In genomic region chr2:74226648-74227213, GRCh38 we compare ENCODE assay signal across 21 cellular contexts. TPM values are rescaled to one million over a fixed set of nuclear protein-coding genes. Genes with fewer than 3 reads are reported as not detected.
A peak's percentile ranks its signal among the peaks of the same experiment; 100 is the strongest.
DNase-seq lines count a peak whose midpoint lies in the region; ATAC-seq and TF ChIP-seq lines count a peak whose summit lies in the region.
"Had no signal": no experiment of that assay in that cellular context is flagged by ENCODE, and none has a peak within 500 bp of the region (broad histone marks: within the 10 kb centered on the region; RNA-seq: fewer than 3 reads in every experiment).

No MANE protein-coding gene starts in this region.

- BruUV-seq in MCF 10A (replicated peaks; lab: Mats Ljungman, UMichigan) = no TSS peak

- TF ChIP-seq CTCF in MCF 10A (IDR thresholded peaks at IDR 0.05; ENCODE audit: unreplicated experiment) (no peak), right atrium auricular region (IDR thresholded peaks at IDR 0.05) (no peak), GM13976 (IDR thresholded peaks at IDR 0.05; ENCODE audit: borderline replicate concordance, control extremely low read depth, extremely low read depth, insufficient read depth, missing control alignments) (no peak)

- intact Hi-C loops in MCF 10A (cut with micrococcal nuclease) = no loop called here

- peak overlapping the region; percentile 3 to 18 for H3K4me3 ChIP-seq in right atrium auricular region
- H3K4me3 ChIP-seq: ovary, uterus had no signal

- H3K4me1 Mint-ChIP-seq in MCF 10A (ENCODE audit: insufficient read depth, unreplicated experiment) = peaks cover 17% of the 10 kb centered on the region

- DNase-seq in LHCN-M2 (ENCODE audit: low read depth) (peak; percentile 17), MCF 10A (ENCODE audit: unreplicated experiment) (peak; percentile 59), right atrium auricular region (ENCODE audit: low spot score) (no peak), germinal center (ENCODE audit: low spot score) (no peak), GM13976 (ENCODE audit: low spot score) (no peak)
- DNase-seq in stimulated activated CD8-positive, alpha-beta memory T cell treated with anti-CD3 and anti-CD28 coated beads, Interleukin-4, amount 100 ng/mL, for 48 hours = peak; percentile 38
- DNase-seq: activated CD4-positive, alpha-beta T cell treated with anti-CD3 and anti-CD28 coated beads, Interleukin-2, amount 10 ng/mL, durations not matched to agents 7 days and 5 days; activated T-cell treated with anti-CD3 and anti-CD28 coated beads, Interleukin-2, amount 50 U/mL, for 48 hours; amniotic stem cell; EL; IMR-90; mesendoderm; NCI-H1105 treated with DMSO at 0.1 percent for 48 hours; NCI-H526 treated with DMSO at 0.1 percent for 48 hours; ovary; RPMI8226; uterus had no signal

- peaks cover 6% of the 10 kb centered on the region for H3K36me3 Mint-ChIP-seq in MCF 10A (ENCODE audit: insufficient read depth, unreplicated experiment)

- in situ Hi-C loops in GM13976 (cut with MboI; ENCODE audit: low sequenced_read_pairs, unreplicated experiment) = no loop called here

- H3K4me1 ChIP-seq in right atrium auricular region = peaks cover 0 to 9% of the 10 kb centered on the region in 2 donors
- H3K4me1 ChIP-seq: uterus had no signal

- no peaks in the 10 kb centered on the region for H3K36me3 ChIP-seq in right atrium auricular region
- H3K36me3 ChIP-seq: ovary, uterus had no signal

- POLR2A ChIA-PET in MCF 10A (lab: Yijun Ruan, JAX) = interaction anchor here (0.6 to 2.3 kb wide), 6 partner anchors 10 to 108 kb away, joined by 3 to 10 read pairs (median 3); partner anchors contain the start of gene MTHFD2

- ATAC-seq in HG03521 (IDR thresholded peaks at IDR 0.05; ENCODE audit: unreplicated experiment) = no peak

- peak overlapping the region; percentile 60 for H3K4me3 Mint-ChIP-seq in MCF 10A (ENCODE audit: unreplicated experiment)
- H3K4me3 Mint-ChIP-seq: activated CD4-positive, alpha-beta T cell treated with anti-CD3 and anti-CD28 coated beads, Interleukin-2, amount 10 ng/mL, durations not matched to agents 7 days and 5 days; dendritic cell treated with granulocyte-macrophage colony-stimulating factor and Interleukin-4, amounts not matched to agents 40 ng/mL and 50 ng/mL, for 4 days; T-helper 2 cell treated with Interferon-gamma antibody and Interleukin-4, amounts not matched to agents 5 μg/mL and 100 μg/mL, for 36 hours had no signal

- no peaks in the 10 kb centered on the region for H3K9me3 Mint-ChIP-seq in MCF 10A (ENCODE audit: unreplicated experiment)
- H3K9me3 Mint-ChIP-seq: activated CD4-positive, alpha-beta T cell treated with anti-CD3 and anti-CD28 coated beads, Interleukin-2, amount 10 ng/mL, durations not matched to agents 7 days and 5 days; dendritic cell treated with granulocyte-macrophage colony-stimulating factor and Interleukin-4, amounts not matched to agents 40 ng/mL and 50 ng/mL, for 4 days; T-helper 2 cell treated with Interferon-gamma antibody and Interleukin-4, amounts not matched to agents 5 μg/mL and 100 μg/mL, for 36 hours had no signal

- peak overlapping the region; percentile 24 to 67 for H3K27ac ChIP-seq in right atrium auricular region
- H3K27ac ChIP-seq: C4-2B, ovary, uterus had no signal

- no peaks in the 10 kb centered on the region for H3K27me3 ChIP-seq in right atrium auricular region
- H3K27me3 ChIP-seq: ovary, uterus had no signal

- no peaks in the 10 kb centered on the region for H3K9me3 ChIP-seq in right atrium auricular region
- H3K9me3 ChIP-seq: ovary, uterus had no signal

- H3K27ac Mint-ChIP-seq in MCF 10A (ENCODE audit: low read depth, unreplicated experiment) = peak overlapping the region; percentile 84
- H3K27ac Mint-ChIP-seq: activated CD4-positive, alpha-beta T cell treated with anti-CD3 and anti-CD28 coated beads, Interleukin-2, amount 10 ng/mL, durations not matched to agents 7 days and 5 days; dendritic cell treated with granulocyte-macrophage colony-stimulating factor and Interleukin-4, amounts not matched to agents 40 ng/mL and 50 ng/mL, for 4 days; T-helper 2 cell treated with Interferon-gamma antibody and Interleukin-4, amounts not matched to agents 5 μg/mL and 100 μg/mL, for 36 hours had no signal

- no peaks in the 10 kb centered on the region for H3K27me3 Mint-ChIP-seq in MCF 10A (ENCODE audit: insufficient read depth, unreplicated experiment)
- H3K27me3 Mint-ChIP-seq: activated CD4-positive, alpha-beta T cell treated with anti-CD3 and anti-CD28 coated beads, Interleukin-2, amount 10 ng/mL, durations not matched to agents 7 days and 5 days; dendritic cell treated with granulocyte-macrophage colony-stimulating factor and Interleukin-4, amounts not matched to agents 40 ng/mL and 50 ng/mL, for 4 days had no signal

- CTCF ChIA-PET in MCF 10A (lab: Yijun Ruan, JAX) = interaction anchor here (1.2 kb wide), 1 partner anchor 23 kb away, joined by 3 read pairs; no protein-coding TSS in a partner anchor

RNA-seq across cellular contexts. Expression of gene MTHFD2, which starts 28.3 kb away (rescaled TPM):
- total RNA-seq in LHCN-M2 (2014; rRNA removed) = 59.0 and 60.1 TPM in 2 replicates
- polyA plus RNA-seq in LHCN-M2 (2012) = 32.7 TPM
- total RNA-seq in MCF 10A (2022) = 387 and 470 TPM in 2 replicates
- total RNA-seq in right atrium auricular region = 10 to 100 TPM; 12.9 to 15.8 TPM

RNA-seq across cellular contexts. Expression of gene MOB1A, which starts 48.1 kb away (rescaled TPM):
- total RNA-seq in LHCN-M2 (2014; rRNA removed) = 113 and 131 TPM in 2 replicates
- polyA plus RNA-seq in LHCN-M2 (2012) = 27.2 TPM
- total RNA-seq in MCF 10A (2022) = 92.6 and 97.5 TPM in 2 replicates
- total RNA-seq in right atrium auricular region = 10 to 100 TPM; 47.8 TPM

Comparison
In these comparisons a context has a peak if more than half of its experiments do, and no peak if none do; other contexts are left out.
1. DNase-seq: peak in LHCN-M2 (single experiment), MCF 10A (single experiment) and stimulated activated CD8-positive, alpha-beta memory T cell treated with anti-CD3 and anti-CD28 coated beads, Interleukin-4, amount 100 ng/mL, for 48 hours (single experiment); none in right atrium auricular region (single experiment), germinal center (single experiment) and GM13976 (single experiment).